ENCODE assay signal across 24 cellular contexts in genomic region chr1:172929006-172929405, GRCh38.
DNase-seq lines count a peak whose midpoint lies in the region; ATAC-seq and TF ChIP-seq lines count a peak whose summit lies in the region.
"Had no signal": no experiment of that assay in that cellular context is flagged by ENCODE, and none has a peak within 500 bp of the region (broad histone marks: within the 10 kb centered on the region; RNA-seq: fewer than 3 reads in every experiment).

No MANE protein-coding gene starts in this region.

- TF ChIP-seq CTCF in fibroblast of lung (conservative IDR thresholded peaks at IDR 0.05 in 1 of 2, IDR thresholded peaks at IDR 0.05 in 1 of 2; ENCODE audit: low read depth in 1 of 2, low read length in 2 of 2) = no peak

- DNase-seq in ELR (ENCODE audit: low read depth) (peak; percentile 77), adipocyte (ENCODE audit: low read depth) (peak; percentile 51), fibroblast of lung (ENCODE audit: low read depth in 2 of 2) (peak; percentile 70 to 73), non-pigmented ciliary epithelial cell (ENCODE audit: low read depth) (peak; percentile 70), right cardiac atrium (no peak)
- DNase-seq: activated CD4-positive, alpha-beta T cell treated with anti-CD3 and anti-CD28 coated beads for 36 hours; activated naive CD4-positive, alpha-beta T cell treated with Interleukin-2 at 50 U/mL for 16 hours; activated T-cell treated with anti-CD3 and anti-CD28 coated beads, Interleukin-2, amount 50 U/mL, for 4 hours; amygdala; cerebellar nuclear complex; DMS 273 treated with DMSO at 0.1 percent for 48 hours; GDM1; H7; MV-4-11; NCI-H2171 treated with DMSO at 0.1 percent for 48 hours; NCI-H82; OCI-M1; Right ventricle myocardium superior; stimulated activated CD4-positive, alpha-beta T cell treated with anti-CD3 and anti-CD28 coated beads, Interleukin-1b, Interleukin-23, amount 100 ng/mL, for 48 hours; substantia nigra had no signal

- peak overlapping the region; percentile 56 for H3K4me2 ChIP-seq in fibroblast of lung (ENCODE audit: extremely low read depth, insufficient read depth, low read length)

- H3K27me3 ChIP-seq in adipocyte (replicated peaks; ENCODE audit: control insufficient read depth, insufficient read depth, low read length) = no peaks in the 10 kb centered on the region
- no peaks in the 10 kb centered on the region for H3K27me3 ChIP-seq in fibroblast of lung (ENCODE audit: control insufficient read depth, insufficient read depth, low read length)
- no peaks in the 10 kb centered on the region for H3K27me3 ChIP-seq in right cardiac atrium (ENCODE audit: control insufficient read depth, insufficient read depth)

- 54% methylated on average over 2 of the region's 2 CpGs for whole genome bisulfite sequencing in right cardiac atrium

- ATAC-seq in GM18505 (IDR thresholded peaks at IDR 0.05; ENCODE audit: unreplicated experiment) = no peak
- no peak for ATAC-seq in GM18870 (IDR thresholded peaks at IDR 0.05; ENCODE audit: unreplicated experiment)
- no peak for ATAC-seq in right cardiac atrium
- no peak for ATAC-seq in HG02970 (IDR thresholded peaks at IDR 0.05; ENCODE audit: low FRiP score, unreplicated experiment)
- ATAC-seq: activated CD4-positive, alpha-beta T cell treated with anti-CD3 and anti-CD28 coated beads for 36 hours; activated T-cell treated with anti-CD3 and anti-CD28 coated beads, Interleukin-2, amount 50 U/mL, for 4 hours; natural killer cell treated with Interleukin-12 subunit alpha and Interleukin-12 subunit beta and Interleukin-15 and Interleukin-18, amount 100 ng/mL, for 72 hours had no signal

- H2AFZ ChIP-seq in fibroblast of lung (ENCODE audit: low read length) = no peak overlapping the region

- H3K4me1 ChIP-seq in adipocyte (ENCODE audit: control insufficient read depth, insufficient read depth, low read length) (peaks cover 16% of the 10 kb centered on the region), fibroblast of lung (ENCODE audit: control insufficient read depth, extremely low read depth, insufficient read depth, low read length) (peaks cover 23% of the 10 kb centered on the region), right cardiac atrium (ENCODE audit: control insufficient read depth, insufficient read depth, low read length) (no peaks in the 10 kb centered on the region)

- H3K36me3 ChIP-seq in adipocyte (ENCODE audit: control insufficient read depth, insufficient read depth, low read length, severe bottlenecking) (no peaks in the 10 kb centered on the region), fibroblast of lung (ENCODE audit: control insufficient read depth, insufficient read depth, low read length) (no peaks in the 10 kb centered on the region)

- no peaks in the 10 kb centered on the region for H4K20me1 ChIP-seq in fibroblast of lung (ENCODE audit: control insufficient read depth, extremely low read depth, insufficient read depth, low read length)

- H3K79me2 ChIP-seq in fibroblast of lung (ENCODE audit: control insufficient read depth, insufficient read depth, low read length) = no peaks in the 10 kb centered on the region

- H3K27ac ChIP-seq in fibroblast of lung (ENCODE audit: insufficient read depth, low read length) (peak overlapping the region; percentile 69), right cardiac atrium (ENCODE audit: low read length) (no peak overlapping the region)

- TF ChIP-seq POLR2A in GM18505 (IDR thresholded peaks at IDR 0.05; ENCODE audit: borderline replicate concordance, extremely low read depth, insufficient read depth, insufficient read length) = no peak

- intact Hi-C loops in right cardiac atrium (cut with DNase I) = no loop called here

- H3K9me3 ChIP-seq in adipocyte (ENCODE audit: control insufficient read depth, low read length) (no peaks in the 10 kb centered on the region), fibroblast of lung (ENCODE audit: control insufficient read depth, insufficient read depth, low read depth, low read length) (no peaks in the 10 kb centered on the region), right cardiac atrium (ENCODE audit: control insufficient read depth, low read length) (no peaks in the 10 kb centered on the region)

- H3K4me3 ChIP-seq in adipocyte (ENCODE audit: low read length) = peak overlapping the region; percentile 3
- H3K4me3 ChIP-seq in fibroblast of lung (replicated peaks in 1 of 4; ENCODE audit: control extremely low read depth in 1 of 4, insufficient read depth in 1 of 4, low read depth in 3 of 4, low read length in 4 of 4) = no peak overlapping the region
- no peak overlapping the region for H3K4me3 ChIP-seq in right cardiac atrium (ENCODE audit: low read length)

- H3K9ac ChIP-seq in adipocyte (ENCODE audit: low read length) = no peak overlapping the region
- H3K9ac ChIP-seq in fibroblast of lung (ENCODE audit: insufficient read depth, low read length) = no peak overlapping the region

Comparison
In these comparisons a context has a peak if more than half of its experiments do, and no peak if none do; other contexts are left out.
1. DNase-seq: peak in ELR (single experiment), adipocyte (single experiment), fibroblast of lung (2 of 2) and non-pigmented ciliary epithelial cell (single experiment); none in right cardiac atrium (0 of 3).